8 cellular contexts compared by ENCODE assay signal in genomic region chr6:33082702-33083101, GRCh38. TPM values are rescaled to one million over a fixed set of nuclear protein-coding genes. Genes with fewer than 3 reads are reported as not detected.
DNase-seq lines count a peak whose midpoint lies in the region; ATAC-seq and TF ChIP-seq lines count a peak whose summit lies in the region.

No MANE protein-coding gene starts in this region.

- POLR2A ChIA-PET in activated CD4-positive, alpha-beta T cell treated with anti-CD3 and anti-CD28 coated beads for 36 hours (lab: Charles Lee) = no interaction called here

- peak; percentile 70 for ATAC-seq in activated CD4-positive, alpha-beta T cell treated with anti-CD3 and anti-CD28 coated beads for 36 hours
- ATAC-seq in GM21529 (IDR thresholded peaks at IDR 0.05; ENCODE audit: unreplicated experiment) = no peak
- ATAC-seq in HG03039 (IDR thresholded peaks at IDR 0.05; ENCODE audit: unreplicated experiment) = no peak
- ATAC-seq in HG03460 (IDR thresholded peaks at IDR 0.05; ENCODE audit: unreplicated experiment) = no peak

- H3K4me3 Mint-ChIP-seq in activated CD4-positive, alpha-beta T cell treated with anti-CD3 and anti-CD28 coated beads for 36 hours = no peak overlapping the region
- peak overlapping the region; percentile 76 for H3K4me3 Mint-ChIP-seq in neural crest cell

- intact Hi-C loops in activated CD4-positive, alpha-beta T cell treated with anti-CD3 and anti-CD28 coated beads for 36 hours (cut with DNase I, micrococcal nuclease) = loop anchor here (1.0 kb wide), 1 partner anchor 68 kb away; no protein-coding TSS in a partner anchor
- intact Hi-C loops in dorsolateral prefrontal cortex (cut with DNase I) = loop anchor here (2.0 to 5.0 kb wide), 2 partner anchors 65 to 66 kb away; no protein-coding TSS in a partner anchor

- peaks cover 0 to 29% (median 0%) of the 10 kb centered on the region in 45 donors for H3K27me3 ChIP-seq in dorsolateral prefrontal cortex

- H3K4me3 ChIP-seq in dorsolateral prefrontal cortex = no peak overlapping the region

- no peak overlapping the region for H3K27ac Mint-ChIP-seq in activated CD4-positive, alpha-beta T cell treated with anti-CD3 and anti-CD28 coated beads for 36 hours
- H3K27ac Mint-ChIP-seq in neural crest cell (ENCODE audit: unreplicated experiment) = no peak overlapping the region

- no peak for DNase-seq in activated CD4-positive, alpha-beta T cell treated with anti-CD3 and anti-CD28 coated beads for 36 hours
- no peak for DNase-seq in activated CD4-positive, alpha-beta T cell treated with anti-CD3 and anti-CD28 coated beads, Interleukin-2, amount 50 U/mL, for 1 hour
- DNase-seq in NOMO-1 treated with dmso at 0.1 percent for 144 hours (lab: John Stamatoyannopoulos, UW; ENCODE audit: unreplicated experiment) (peak; percentile 21), dorsolateral prefrontal cortex (no peak), neural crest cell (ENCODE audit: low read depth, low spot score) (no peak)

- no peaks in the 10 kb centered on the region for H3K36me3 Mint-ChIP-seq in activated CD4-positive, alpha-beta T cell treated with anti-CD3 and anti-CD28 coated beads for 36 hours (ENCODE audit: low read depth)
- H3K36me3 Mint-ChIP-seq in neural crest cell (ENCODE audit: low read depth) = no peaks in the 10 kb centered on the region

- H3K27ac ChIP-seq in dorsolateral prefrontal cortex = peak overlapping the region in 4 of 59 donors; percentile 20 to 53 (median 33)

- H3K27me3 Mint-ChIP-seq in activated CD4-positive, alpha-beta T cell treated with anti-CD3 and anti-CD28 coated beads for 36 hours = peaks cover 3% of the 10 kb centered on the region
- H3K27me3 Mint-ChIP-seq in neural crest cell (ENCODE audit: low read depth) = peaks cover 19% of the 10 kb centered on the region

- TF ChIP-seq CTCF in dorsolateral prefrontal cortex (IDR thresholded peaks at IDR 0.05 in 54 of 56, conservative IDR thresholded peaks at IDR 0.05 in 2 of 56; ENCODE audit: low read depth in 1 of 56, partially characterized antibody in 56 of 56) (peak in 42 of 56 donors; percentile 16 to 72 (median 54)), neural crest cell (conservative IDR thresholded peaks at IDR 0.05) (peak; percentile 63)

- no peaks in the 10 kb centered on the region for H3K9me3 Mint-ChIP-seq in activated CD4-positive, alpha-beta T cell treated with anti-CD3 and anti-CD28 coated beads for 36 hours (ENCODE audit: low read depth)
- no peaks in the 10 kb centered on the region for H3K9me3 Mint-ChIP-seq in neural crest cell

- CTCF ChIA-PET in activated CD4-positive, alpha-beta T cell treated with anti-CD3 and anti-CD28 coated beads for 36 hours (lab: Charles Lee) = interaction anchor here (0.6 to 6.2 kb wide), 7 partner anchors 64 to 189 kb away, joined by 3 to 41 read pairs (median 6); partner anchors contain the start of genes RPS18 and VPS52

- peaks cover 6% of the 10 kb centered on the region for H3K4me1 Mint-ChIP-seq in activated CD4-positive, alpha-beta T cell treated with anti-CD3 and anti-CD28 coated beads for 36 hours
- peaks cover 29% of the 10 kb centered on the region for H3K4me1 Mint-ChIP-seq in neural crest cell

RNA-seq across cellular contexts. Expression of gene HLA-DPB1, which starts 6.9 kb away (rescaled TPM):
- total RNA-seq in activated CD4-positive, alpha-beta T cell treated with anti-CD3 and anti-CD28 coated beads for 36 hours = 1 to 10 TPM; 5.2 to 5.4 TPM
- total RNA-seq in dorsolateral prefrontal cortex = 10 to 100 TPM; 14.1 to 88.3 (median 30.5) TPM
- total RNA-seq in neural crest cell = 18.7 and 20.4 TPM in 2 replicates

RNA-seq across cellular contexts. Expression of gene HLA-DPA1, which starts 9.3 kb away (rescaled TPM):
- total RNA-seq in activated CD4-positive, alpha-beta T cell treated with anti-CD3 and anti-CD28 coated beads for 36 hours = 10 to 100 TPM; 11.5 to 13.3 TPM
- total RNA-seq in dorsolateral prefrontal cortex (100 to 1,000 TPM in 2 of 120 experiments, 10 to 100 TPM in 115, 1 to 10 TPM in 3; 5.9 to 107 (median 35.2) TPM), neural crest cell (1.8 and 3.4 TPM in 2 replicates)
